ENCODE assay signal across 28 cellular contexts in genomic region chr11:94795799-94796580, GRCh38. TPM values are rescaled to one million over a fixed set of nuclear protein-coding genes. Genes with fewer than 3 reads are reported as not detected.
A peak's percentile ranks its signal among the peaks of the same experiment; 100 is the strongest.
DNase-seq lines count a peak whose midpoint lies in the region; ATAC-seq and TF ChIP-seq lines count a peak whose summit lies in the region.
"Had no signal": no experiment of that assay in that cellular context is flagged by ENCODE, and none has a peak within 500 bp of the region (broad histone marks: within the 10 kb centered on the region; RNA-seq: fewer than 3 reads in every experiment).

No MANE protein-coding gene starts in this region.

- H3K18ac ChIP-seq in IMR-90 (ENCODE audit: low read depth, low read length): peak overlapping the region; percentile 61

- H2AK5ac ChIP-seq in IMR-90 (ENCODE audit: low read depth, low read length): peak overlapping the region; percentile 87

- peaks cover 20 to 92% of the 10 kb centered on the region in 2 experiments for H3K79me1 ChIP-seq in IMR-90 (ENCODE audit: low read depth in 1 of 2, low read length in 2 of 2)

- H3K27ac ChIP-seq in IMR-90 (ENCODE audit: insufficient read depth, low read length) (peak overlapping the region; percentile 52; the same call in 1 of the 2 replicates), ascending aorta (peak overlapping the region; percentile 75 to 81), gastrocnemius medialis (peak overlapping the region; percentile 89 to 91 (median 90))
- H3K27ac ChIP-seq: parathyroid adenoma had no signal

- H4K5ac ChIP-seq in IMR-90 (ENCODE audit: low read depth, low read length): no peak overlapping the region

- peaks cover 16% of the 10 kb centered on the region for H3K36me3 Mint-ChIP-seq in type B pancreatic cell
- H3K36me3 Mint-ChIP-seq: IgD-negative memory B cell; memory B cell; naive thymus-derived CD8-positive, alpha-beta T cell; stimulated activated naive B cell treated with anti-CD40 and anti-IgM and Interleukin-4, amounts not matched to agents 10 μg/mL and 1 μg/mL and 100 μg/mL, for 72 hours had no signal

- peak overlapping the region in 1 of 2 experiments; percentile 44; a peak in 2 of 4 replicates for H4K8ac ChIP-seq in IMR-90 (ENCODE audit: low read depth in 2 of 2, low read length in 2 of 2)

- BruUV-seq in IMR-90 (replicated peaks; lab: Mats Ljungman, UMichigan): no TSS peak

- no peak overlapping the region for H3K27ac Mint-ChIP-seq in type B pancreatic cell
- H3K27ac Mint-ChIP-seq: activated CD8-positive, alpha-beta T cell treated with anti-CD3 and anti-CD28 coated beads, Interleukin-2, amount 10 ng/mL, durations not matched to agents 7 days and 5 days; B cell; IgD-negative memory B cell; memory B cell; naive thymus-derived CD8-positive, alpha-beta T cell; stimulated activated naive B cell treated with anti-CD40 and anti-IgM and Interleukin-4, amounts not matched to agents 10 μg/mL and 1 μg/mL and 100 μg/mL, for 72 hours had no signal

- H3K4me1 ChIP-seq in IMR-90 (ENCODE audit: control insufficient read depth, insufficient read depth, low read length) (peaks cover 22% of the 10 kb centered on the region), ascending aorta (peaks cover 10 to 36% of the 10 kb centered on the region in 2 donors), gastrocnemius medialis (peaks cover 89 to 90% of the 10 kb centered on the region in 2 donors)
- H3K4me1 ChIP-seq: parathyroid adenoma had no signal

- CTCF ChIA-PET in IMR-90 (lab: Yijun Ruan, JAX): interaction anchor here (1.0 kb wide), 1 partner anchor 72 kb away, joined by 3 read pairs; no protein-coding TSS in a partner anchor

- peaks cover 31% of the 10 kb centered on the region for H4K20me1 ChIP-seq in IMR-90 (ENCODE audit: insufficient read depth, low read length)

- TF ChIP-seq CTCF in IMR-90 (conservative IDR thresholded peaks at IDR 0.05; ENCODE audit: low read depth, low read length) (no peak), ascending aorta (IDR thresholded peaks at IDR 0.05) (no peak), fibroblast of mammary gland (conservative IDR thresholded peaks at IDR 0.05; ENCODE audit: control insufficient read depth, insufficient read depth, low read depth, low read length) (no peak), gastrocnemius medialis (IDR thresholded peaks at IDR 0.05 in 4 of 5, conservative IDR thresholded peaks at IDR 0.05 in 1 of 5) (no peak), type B pancreatic cell (conservative IDR thresholded peaks at IDR 0.05) (no peak)

- H3K9me3 Mint-ChIP-seq in type B pancreatic cell: no peaks in the 10 kb centered on the region
- H3K9me3 Mint-ChIP-seq: memory B cell; naive thymus-derived CD8-positive, alpha-beta T cell; stimulated activated naive B cell treated with anti-CD40 and anti-IgM and Interleukin-4, amounts not matched to agents 10 μg/mL and 1 μg/mL and 100 μg/mL, for 72 hours had no signal

- peaks cover 21% of the 10 kb centered on the region for H3K4me1 Mint-ChIP-seq in type B pancreatic cell (ENCODE audit: unreplicated experiment)
- H3K4me1 Mint-ChIP-seq: B cell; IgD-negative memory B cell; memory B cell; naive thymus-derived CD8-positive, alpha-beta T cell; stimulated activated naive B cell treated with anti-CD40 and anti-IgM and Interleukin-4, amounts not matched to agents 10 μg/mL and 1 μg/mL and 100 μg/mL, for 72 hours had no signal

- H3K14ac ChIP-seq in IMR-90 (replicated peaks; ENCODE audit: low read depth, low read length): peak overlapping the region; percentile 86

- H3K4me3 Mint-ChIP-seq in type B pancreatic cell: no peak overlapping the region
- H3K4me3 Mint-ChIP-seq: activated CD8-positive, alpha-beta T cell treated with anti-CD3 and anti-CD28 coated beads, Interleukin-2, amount 10 ng/mL, durations not matched to agents 7 days and 5 days; B cell; IgD-negative memory B cell; memory B cell; naive thymus-derived CD8-positive, alpha-beta T cell; stimulated activated naive B cell treated with anti-CD40 and anti-IgM and Interleukin-4, amounts not matched to agents 10 μg/mL and 1 μg/mL and 100 μg/mL, for 72 hours had no signal

- H2AK9ac ChIP-seq in IMR-90 (replicated peaks; ENCODE audit: low read depth, low read length, poor library complexity): no peak overlapping the region

- no peak for ATAC-seq in IMR-90 (ENCODE audit: low read depth)
- no peak for ATAC-seq in gastrocnemius medialis
- ATAC-seq: activated CD8-positive, alpha-beta T cell treated with anti-CD3 and anti-CD28 coated beads, Interleukin-2, amount 10 ng/mL, durations not matched to agents 7 days and 5 days; esophagus mucosa; naive thymus-derived CD8-positive, alpha-beta T cell; stimulated activated naive B cell treated with anti-CD40 and anti-IgM and Interleukin-4, amounts not matched to agents 10 μg/mL and 1 μg/mL and 100 μg/mL, for 72 hours had no signal

- no peaks in the 10 kb centered on the region for H3K9me3 ChIP-seq in IMR-90 (ENCODE audit: control insufficient read depth, insufficient read depth, low read length)
- no peaks in the 10 kb centered on the region for H3K9me3 ChIP-seq in ascending aorta
- no peaks in the 10 kb centered on the region for H3K9me3 ChIP-seq in gastrocnemius medialis

- H3K4ac ChIP-seq in IMR-90 (ENCODE audit: low read depth, low read length): peak overlapping the region; percentile 66

- TF ChIP-seq POLR2A in IMR-90 (IDR thresholded peaks at IDR 0.05; ENCODE audit: low read depth, low read length) (no peak), gastrocnemius medialis (IDR thresholded peaks at IDR 0.05) (no peak)

- H2BK15ac ChIP-seq in IMR-90 (ENCODE audit: low read depth, low read length): peak overlapping the region; percentile 65; the same call in 1 of the 3 replicates

- H3K4me2 ChIP-seq in IMR-90 (ENCODE audit: low read depth, low read length): peak overlapping the region; percentile 69

- no peaks in the 10 kb centered on the region for H3K27me3 Mint-ChIP-seq in type B pancreatic cell
- H3K27me3 Mint-ChIP-seq: B cell; stimulated activated naive B cell treated with anti-CD40 and anti-IgM and Interleukin-4, amounts not matched to agents 10 μg/mL and 1 μg/mL and 100 μg/mL, for 72 hours had no signal

- no peak overlapping the region for H3K9ac ChIP-seq in IMR-90 (ENCODE audit: low read depth, low read length)
- H3K9ac ChIP-seq: parathyroid adenoma had no signal

- intact Hi-C loops in IMR-90 (cut with micrococcal nuclease): no loop called here
- intact Hi-C loops in ascending aorta (cut with DNase I): loop anchor here (2.0 to 10.0 kb wide), 2 partner anchors 27 to 299 kb away; partner anchors contain the start of gene AMOTL1
- intact Hi-C loops in gastrocnemius medialis (cut with DNase I; ENCODE audit: low total_unique reads): loop anchor here (2.0 to 10.0 kb wide), 3 partner anchors 27 to 309 kb away; partner anchors contain the start of gene AMOTL1

- H2BK20ac ChIP-seq in IMR-90 (ENCODE audit: low read depth, low read length): peak overlapping the region; percentile 65

- H2AFZ ChIP-seq in IMR-90 (replicated peaks; ENCODE audit: low read length, poor library complexity): no peak overlapping the region
- H2AFZ ChIP-seq: parathyroid adenoma had no signal

- dilution Hi-C loops in IMR-90 (cut with HindIII; ENCODE audit: low sequenced_read_pairs, unreplicated experiment): no loop called here

- in situ Hi-C loops in IMR-90 (cut with MboI; ENCODE audit: low sequenced_read_pairs) (no loop called here), gastrocnemius medialis (cut with MboI; ENCODE audit: low sequenced_read_pairs in 4 of 4) (no loop called here)

- H3K36me3 ChIP-seq in IMR-90 (ENCODE audit: control insufficient read depth, insufficient read depth, low read length): peaks cover 15% of the 10 kb centered on the region
- peaks cover 6 to 12% of the 10 kb centered on the region in 2 donors for H3K36me3 ChIP-seq in ascending aorta
- H3K36me3 ChIP-seq in gastrocnemius medialis: peaks cover 0 to 9% of the 10 kb centered on the region in 2 donors

- no peaks in the 10 kb centered on the region for H3K27me3 ChIP-seq in IMR-90 (ENCODE audit: control insufficient read depth, insufficient read depth, low read length)
- no peaks in the 10 kb centered on the region for H3K27me3 ChIP-seq in ascending aorta
- no peaks in the 10 kb centered on the region for H3K27me3 ChIP-seq in gastrocnemius medialis

- TF ChIP-seq RAD21 in IMR-90 (IDR thresholded peaks at IDR 0.05; ENCODE audit: low read length): no peak

- H3K56ac ChIP-seq in IMR-90 (ENCODE audit: extremely low read depth, insufficient read depth, low read length): no peak overlapping the region

- H3K4me3 ChIP-seq in IMR-90 (ENCODE audit: insufficient read depth, low read depth, low read length) (no peak overlapping the region), ascending aorta (no peak overlapping the region), fibroblast of mammary gland (ENCODE audit: control insufficient read depth, low read depth, low read length) (peak overlapping the region; percentile 55), gastrocnemius medialis (peak overlapping the region in 1 of 4 donors; percentile 34)
- H3K4me3 ChIP-seq: skin epidermis had no signal

- DNase-seq in IMR-90 (no peak), ascending aorta (ENCODE audit: low spot score in 2 of 2) (no peak), fibroblast of mammary gland (ENCODE audit: low read depth) (no peak), gastrocnemius medialis (no peak), type B pancreatic cell (ENCODE audit: extremely low spot score, unreplicated experiment) (no peak), NCI-H748 (lab: John Stamatoyannopoulos, UW; ENCODE audit: unreplicated experiment) (no peak)
- no peak for DNase-seq in effector CD4-positive, alpha-beta T cell
- DNase-seq: activated CD4-positive, alpha-beta T cell treated with anti-CD3 and anti-CD28 coated beads for 1 hour; activated CD8-positive, alpha-beta T cell treated with anti-CD3 and anti-CD28 coated beads, Interleukin-2, amount 10 ng/mL, durations not matched to agents 7 days and 5 days; activated gamma-delta T cell; DMS79; effector CD8-positive, alpha-beta T cell; glutamatergic neuron; H7; kidney glomerular epithelial cell; MM.1S; naive thymus-derived CD8-positive, alpha-beta T cell; NCI-H146; NCI-H2171 treated with DMSO at 0.1 percent for 48 hours; NCI-H524 treated with DMSO at 0.1 percent for 48 hours; RPMI8226; stimulated activated naive B cell treated with anti-CD40 and anti-IgM and Interleukin-4, amounts not matched to agents 10 μg/mL and 1 μg/mL and 100 μg/mL, for 72 hours had no signal

- H4K91ac ChIP-seq in IMR-90 (ENCODE audit: insufficient read depth, low read depth, low read length): peak overlapping the region; percentile 31; the same call in 1 of the 2 replicates

- peak overlapping the region; percentile 59 for H2BK5ac ChIP-seq in IMR-90 (ENCODE audit: low read depth, low read length, poor library complexity, severe bottlenecking)

- POLR2A ChIA-PET in IMR-90 (lab: Charles Lee; ENCODE audit: unreplicated experiment): no interaction called here

- H3K23ac ChIP-seq in IMR-90 (ENCODE audit: low read depth, low read length): peak overlapping the region; percentile 85

- 40% methylated on average over 1 of the region's 5 CpGs; no CpG with 5 or more reads in 1 of the 2 experiments for WGBS in IMR-90 (ENCODE audit: extremely low coverage in 2 of 2, insufficient read length in 1 of 2), 2 experiments

- H2BK120ac ChIP-seq in IMR-90 (ENCODE audit: low read depth, low read length): peak overlapping the region; percentile 78; the same call in 1 of the 2 replicates

- peaks cover 25% of the 10 kb centered on the region for H3K9me1 ChIP-seq in IMR-90 (ENCODE audit: insufficient read depth, low read length)

RNA-seq across cellular contexts. Expression of gene AMOTL1, which starts 27.8 kb away (rescaled TPM):
- total RNA-seq in IMR-90 (2012; rRNA removed): 49.5 and 58.6 TPM in 2 replicates
- polyA plus RNA-seq in IMR-90 (2012; rRNA removed): 18.4 and 18.6 TPM in 2 replicates
- 7.3 and 11.0 TPM in 2 replicates for polyA plus RNA-seq in IMR-90 (2012; cell fraction: cytosol; rRNA removed)
- polyA plus RNA-seq in IMR-90 (2012; cell fraction: nucleus; rRNA removed; ENCODE audit: low replicate concordance): 12.2 and 20.9 TPM in 2 replicates
- 32.6 TPM for total RNA-seq in ascending aorta
- 100 to 1,000 TPM; 150 to 393 (median 244) TPM for total RNA-seq in gastrocnemius medialis
- total RNA-seq in type B pancreatic cell (ENCODE audit: low replicate concordance): 64.8 and 93.5 TPM in 2 replicates
- polyA plus RNA-seq: IgD-negative memory B cell had no signal
